In the genomic region with DNA sequence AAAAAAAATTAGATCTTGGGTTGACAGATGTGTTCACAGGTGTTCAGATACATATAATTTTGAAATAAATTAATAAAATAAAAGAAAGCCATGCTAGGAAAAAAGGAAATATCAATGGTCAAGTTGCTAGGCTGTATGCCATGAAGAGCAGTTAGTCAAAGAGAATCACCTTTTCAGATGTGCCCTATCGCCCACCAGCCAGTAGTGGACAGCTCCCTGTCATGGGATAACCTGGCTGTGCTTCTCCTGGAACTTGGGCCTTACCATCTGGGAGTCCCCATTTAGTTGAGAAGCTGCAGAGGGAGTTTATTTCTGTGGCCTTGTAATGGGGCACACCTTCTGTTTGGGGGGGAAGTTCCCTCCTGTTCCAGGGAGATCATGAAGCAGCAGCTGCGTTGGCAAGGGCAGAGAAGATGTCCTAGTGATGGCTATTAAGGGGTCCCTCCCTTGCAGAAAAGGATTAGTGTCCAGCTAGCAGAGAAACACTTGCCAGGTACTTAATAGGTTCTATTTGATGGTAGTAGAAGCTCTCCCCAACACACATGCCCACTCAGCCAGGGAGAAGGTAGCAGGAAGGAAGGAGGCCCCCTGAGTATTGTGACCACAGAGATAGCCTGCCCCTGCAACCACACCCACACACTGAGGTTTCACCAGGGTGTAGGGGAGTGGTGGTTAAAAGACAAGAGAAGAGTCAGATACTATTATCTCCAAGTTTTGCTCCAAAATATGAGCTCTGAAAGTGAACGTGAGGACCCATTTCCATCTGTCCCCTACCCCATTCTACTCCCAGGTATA, we compare ENCODE assay signal across 1 cellular context.
TF ChIP-seq lines count a peak whose summit lies in the region.

No MANE protein-coding gene starts in this region.

TF ChIP-seq in SK-N-SH treated with all-trans-retinoic acid at 6 μM for 48 hours, 23 proteins besides CTCF, POLR2A, EP300 and RAD21 (continued from another document):
- no peak for TF ChIP-seq TSHZ2 (CRISPR knock-in tag; IDR thresholded peaks at IDR 0.05)
- TF ChIP-seq BACH2 (CRISPR knock-in tag; IDR thresholded peaks at IDR 0.05; ENCODE audit: borderline replicate concordance) = no peak
